In the genomic region with DNA sequence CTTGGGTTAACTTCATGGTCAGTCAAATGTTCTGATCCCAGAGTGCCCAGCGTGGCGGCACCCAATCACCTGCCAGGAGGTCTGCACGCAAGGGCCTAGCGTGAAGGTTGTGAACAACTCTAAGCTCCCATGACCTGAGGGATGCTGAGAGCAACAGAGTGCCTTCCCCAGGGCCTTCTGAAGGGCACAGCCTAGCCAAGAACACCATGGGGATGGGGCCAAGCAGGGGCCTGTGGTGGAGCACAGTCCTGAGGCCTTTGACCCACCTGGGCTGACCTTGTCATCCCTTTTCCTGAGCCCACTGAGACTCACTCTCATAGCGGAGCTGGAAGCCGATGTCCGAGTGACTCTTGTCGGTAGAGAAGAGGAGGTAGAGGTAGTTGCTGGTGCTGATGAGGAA, we compare ENCODE assay signal across 24 cellular contexts.
"Had no signal": no experiment of that assay in that cellular context is flagged by ENCODE, and none has a peak within 500 bp of the region (broad histone marks: within the 10 kb centered on the region; RNA-seq: fewer than 3 reads in every experiment).

No MANE protein-coding gene starts in this region.

- H3K9me3 ChIP-seq: left lung, lower lobe of right lung, right atrium auricular region, right lobe of liver, tibial nerve, upper lobe of left lung had no signal

- H3K36me3 Mint-ChIP-seq: mesothelial cell of epicardium; naive B cell; natural killer cell; stimulated activated memory B cell treated with anti-CD40 and anti-IgM and Interleukin-4, amounts not matched to agents 10 μg/mL and 1 μg/mL and 100 μg/mL, for 72 hours had no signal

- ATAC-seq: left colon; left lung; lower lobe of right lung; natural killer cell; stimulated activated memory B cell treated with anti-CD40 and anti-IgM and Interleukin-4, amounts not matched to agents 10 μg/mL and 1 μg/mL and 100 μg/mL, for 72 hours; stimulated activated naive CD8-positive, alpha-beta T cell treated with anti-CD3 and anti-CD28 coated beads, Interleukin-15, amount 100 ng/mL, for 72 hours had no signal

- H3K4me1 ChIP-seq: left lung, lower lobe of right lung, parathyroid adenoma, right atrium auricular region, right lobe of liver, tibial nerve, upper lobe of left lung had no signal

- H3K4me3 ChIP-seq: left lung, lower lobe of right lung, right atrium auricular region, right lobe of liver, smooth muscle cell, tibial nerve, upper lobe of left lung had no signal

- H3K27me3 Mint-ChIP-seq: stimulated activated naive CD8-positive, alpha-beta T cell treated with anti-CD3 and anti-CD28 coated beads, Interleukin-15, amount 100 ng/mL, for 72 hours had no signal

- H3K4me3 Mint-ChIP-seq: mesothelial cell of epicardium; naive B cell; natural killer cell; nephron progenitor cell; stimulated activated memory B cell treated with anti-CD40 and anti-IgM and Interleukin-4, amounts not matched to agents 10 μg/mL and 1 μg/mL and 100 μg/mL, for 72 hours; stimulated activated naive CD8-positive, alpha-beta T cell treated with anti-CD3 and anti-CD28 coated beads, Interleukin-15, amount 100 ng/mL, for 72 hours had no signal

- H3K27ac Mint-ChIP-seq: mesothelial cell of epicardium; naive B cell; natural killer cell; nephron progenitor cell; stimulated activated memory B cell treated with anti-CD40 and anti-IgM and Interleukin-4, amounts not matched to agents 10 μg/mL and 1 μg/mL and 100 μg/mL, for 72 hours; stimulated activated naive CD8-positive, alpha-beta T cell treated with anti-CD3 and anti-CD28 coated beads, Interleukin-15, amount 100 ng/mL, for 72 hours had no signal

- H3K4me1 Mint-ChIP-seq: naive B cell; stimulated activated memory B cell treated with anti-CD40 and anti-IgM and Interleukin-4, amounts not matched to agents 10 μg/mL and 1 μg/mL and 100 μg/mL, for 72 hours; stimulated activated naive CD8-positive, alpha-beta T cell treated with anti-CD3 and anti-CD28 coated beads, Interleukin-15, amount 100 ng/mL, for 72 hours had no signal

- H3K27me3 ChIP-seq: left lung, right atrium auricular region, right lobe of liver, tibial nerve, upper lobe of left lung had no signal

- H3K36me3 ChIP-seq: left lung, lower lobe of right lung, right atrium auricular region, right lobe of liver, tibial nerve, upper lobe of left lung had no signal

- DNase-seq: hippocampal formation; kidney; left colon; left lung; lower lobe of right lung; mesendoderm; naive B cell; natural killer cell; nephron progenitor cell; right lobe of liver; stimulated activated CD4-positive, alpha-beta T cell treated with anti-CD3 and anti-CD28 coated beads, Interleukin-1b, Interleukin-23, amount 100 ng/mL, for 48 hours; stimulated activated CD4-positive, alpha-beta T cell treated with anti-CD3 and anti-CD28 coated beads, Interleukin-2, amount 100 ng/mL, for 48 hours; stimulated activated CD4-positive, alpha-beta T cell treated with anti-CD3 and anti-CD28 coated beads, Interleukin-4, amount 100 ng/mL, for 4 hours; stimulated activated CD8-positive, alpha-beta memory T cell treated with anti-CD3 and anti-CD28 coated beads, Interleukin-4, amount 100 ng/mL, for 48 hours; stimulated activated naive CD4-positive, alpha-beta T cell treated with Interleukin-2 at 50 U/mL for 16 hours; stimulated activated naive CD8-positive, alpha-beta T cell treated with anti-CD3 and anti-CD28 coated beads, Interleukin-15, amount 100 ng/mL, for 72 hours; substantia nigra had no signal

- H3K27ac ChIP-seq: left lung, lower lobe of right lung, parathyroid adenoma, right atrium auricular region, right lobe of liver, tibial nerve, upper lobe of left lung had no signal

- H3K9me3 Mint-ChIP-seq: mesothelial cell of epicardium; natural killer cell; nephron progenitor cell; stimulated activated memory B cell treated with anti-CD40 and anti-IgM and Interleukin-4, amounts not matched to agents 10 μg/mL and 1 μg/mL and 100 μg/mL, for 72 hours; stimulated activated naive CD8-positive, alpha-beta T cell treated with anti-CD3 and anti-CD28 coated beads, Interleukin-15, amount 100 ng/mL, for 72 hours had no signal
